In genomic region chr10:8279598-8279997, GRCh38 we compare ENCODE assay signal across 19 cellular contexts.
DNase-seq lines count a peak whose midpoint lies in the region; ATAC-seq and TF ChIP-seq lines count a peak whose summit lies in the region.
"Had no signal": no experiment of that assay in that cellular context is flagged by ENCODE, and none has a peak within 500 bp of the region (broad histone marks: within the 10 kb centered on the region; RNA-seq: fewer than 3 reads in every experiment).

No MANE protein-coding gene starts in this region.

- H3K14ac ChIP-seq in mesenchymal stem cell (ENCODE audit: low read length in 2 of 2), result no peak overlapping the region

- WGBS in mesenchymal stem cell, result 77% methylated on average over 2 of the region's 2 CpGs

- H2BK120ac ChIP-seq in mesenchymal stem cell (ENCODE audit: low read depth, low read length), result no peak overlapping the region

- no peak overlapping the region for H3K4me2 ChIP-seq in mesenchymal stem cell (ENCODE audit: low read length, poor library complexity, severe bottlenecking)
- H3K4me2 ChIP-seq: GM23338 had no signal

- H3K27me3 ChIP-seq in mesenchymal stem cell (ENCODE audit: control insufficient read depth in 1 of 2, insufficient read depth in 1 of 2, low read length in 2 of 2), result no peaks in the 10 kb centered on the region
- H3K27me3 ChIP-seq: suprapubic skin had no signal

- no peak overlapping the region for H4K91ac ChIP-seq in mesenchymal stem cell (ENCODE audit: low read length)

- CTCF ChIA-PET in Calu3 (lab: Charles Lee), result interaction anchor here (0.6 kb wide), 1 partner anchor 43 kb away, joined by 4 read pairs; no protein-coding TSS in a partner anchor

- peak overlapping the region; percentile 20 for H3K27ac Mint-ChIP-seq in Calu3 (ENCODE audit: unreplicated experiment)
- H3K27ac Mint-ChIP-seq: GM23338, T-cell had no signal

- ATAC-seq in GM19397 (IDR thresholded peaks at IDR 0.05; ENCODE audit: unreplicated experiment), result no peak
- ATAC-seq: GM23338, heart right ventricle, psoas muscle, T-cell had no signal

- DNase-seq in Calu3, result peak; percentile 24
- peak; percentile 1 for DNase-seq in LHCN-M2 (ENCODE audit: low read depth)
- peak; percentile 90 for DNase-seq in astrocyte of the hippocampus (ENCODE audit: low read depth, low spot score)
- DNase-seq in mesenchymal stem cell, result peak; percentile 69
- DNase-seq in activated naive CD4-positive, alpha-beta T cell treated with anti-CD3 and anti-CD28 coated beads, Interleukin-2, amount 50 U/mL, for 16 hours, result no peak
- DNase-seq in hippocampal formation (lab: John Stamatoyannopoulos, UW), result no peak
- no peak for DNase-seq in stimulated activated CD4-positive, alpha-beta T cell treated with anti-CD3 and anti-CD28 coated beads, Interleukin-2, amount 100 ng/mL, for 24 hours
- DNase-seq: activated CD4-positive, CD25-positive, alpha-beta regulatory T cell treated with anti-CD3 and anti-CD28 coated beads, Interleukin-2, amount 50 U/mL, for 72 hours; heart right ventricle; KG1; naive B cell; NCI-H146; NCI-H524; psoas muscle; T-cell had no signal

- no peak overlapping the region for H2BK5ac ChIP-seq in mesenchymal stem cell (ENCODE audit: low read depth, low read length, poor library complexity, severe bottlenecking)

- H3K4ac ChIP-seq in mesenchymal stem cell (ENCODE audit: low read depth in 1 of 2, low read length in 2 of 2), result no peak overlapping the region

- no peak overlapping the region for H4K8ac ChIP-seq in mesenchymal stem cell (ENCODE audit: low read length)

- TF ChIP-seq CTCF in Calu3 (IDR thresholded peaks at IDR 0.05; ENCODE audit: unreplicated experiment), result no peak

- peaks cover 11% of the 10 kb centered on the region for H3K4me1 Mint-ChIP-seq in Calu3 (ENCODE audit: low read depth, unreplicated experiment)
- H3K4me1 Mint-ChIP-seq: GM23338, naive B cell had no signal

- H3K4me3 ChIP-seq in mesenchymal stem cell (ENCODE audit: insufficient read depth in 1 of 2, low read depth in 1 of 2, low read length in 2 of 2), result no peak overlapping the region
- H3K4me3 ChIP-seq: coronary artery, GM23338, heart right ventricle, psoas muscle, suprapubic skin had no signal

- H3K9ac ChIP-seq in mesenchymal stem cell (ENCODE audit: low read length), result no peak overlapping the region

- H3K4me3 Mint-ChIP-seq in Calu3 (ENCODE audit: low read depth, unreplicated experiment), result no peak overlapping the region
- H3K4me3 Mint-ChIP-seq: GM23338, naive B cell, T-cell had no signal

- H3K79me1 ChIP-seq in mesenchymal stem cell (replicated peaks; ENCODE audit: low read length, poor library complexity, severe bottlenecking), result no peaks in the 10 kb centered on the region

- no TSS peak for BruUV-seq in Calu3 (replicated peaks; lab: Mats Ljungman, UMichigan)

- no peaks in the 10 kb centered on the region for H3K9me3 Mint-ChIP-seq in Calu3 (ENCODE audit: low read depth, unreplicated experiment)
- H3K9me3 Mint-ChIP-seq: GM23338 had no signal

- no peak overlapping the region for H2BK12ac ChIP-seq in mesenchymal stem cell (ENCODE audit: low read length in 2 of 2)

- no peak overlapping the region for H2AFZ ChIP-seq in mesenchymal stem cell (ENCODE audit: low read depth, low read length)
- H2AFZ ChIP-seq: GM23338 had no signal

- H3K4me1 ChIP-seq in mesenchymal stem cell (ENCODE audit: control insufficient read depth, insufficient read depth, low read depth, low read length), result no peaks in the 10 kb centered on the region
- H3K4me1 ChIP-seq: psoas muscle, suprapubic skin had no signal

- intact Hi-C loops in Calu3 (cut with micrococcal nuclease; ENCODE audit: unreplicated experiment), result no loop called here

- no peak overlapping the region for H2AK5ac ChIP-seq in mesenchymal stem cell (ENCODE audit: low read length, severe bottlenecking)

- no peaks in the 10 kb centered on the region for H3K9me3 ChIP-seq in mesenchymal stem cell (ENCODE audit: control insufficient read depth, low read length)
- H3K9me3 ChIP-seq: heart right ventricle, psoas muscle, suprapubic skin had no signal

- H3K36me3 ChIP-seq in mesenchymal stem cell (ENCODE audit: control insufficient read depth in 1 of 2, insufficient read depth in 2 of 2, low read depth in 1 of 2, low read length in 2 of 2), result no peaks in the 10 kb centered on the region
- H3K36me3 ChIP-seq: heart right ventricle, suprapubic skin had no signal

- no peak overlapping the region for H3K23ac ChIP-seq in mesenchymal stem cell (ENCODE audit: low read length in 2 of 2)

- no peak overlapping the region for H3K18ac ChIP-seq in mesenchymal stem cell (ENCODE audit: low read depth in 1 of 2, low read length in 2 of 2)

- H3K27ac ChIP-seq in mesenchymal stem cell (ENCODE audit: low read length, poor library complexity, severe bottlenecking), result no peak overlapping the region
- H3K27ac ChIP-seq: coronary artery, heart right ventricle, psoas muscle, suprapubic skin had no signal

- no peak overlapping the region for H2BK15ac ChIP-seq in mesenchymal stem cell (ENCODE audit: low read depth, poor library complexity, severe bottlenecking)

- H3K36me3 Mint-ChIP-seq in Calu3 (ENCODE audit: insufficient read depth, unreplicated experiment), result no peaks in the 10 kb centered on the region
- H3K36me3 Mint-ChIP-seq: naive B cell, T-cell had no signal

- H3K27me3 Mint-ChIP-seq in Calu3 (ENCODE audit: unreplicated experiment), result no peaks in the 10 kb centered on the region
- H3K27me3 Mint-ChIP-seq: T-cell had no signal

Comparison
In these comparisons a context has a peak if more than half of its experiments do, and no peak if none do; other contexts are left out.
1. DNase-seq: peak in Calu3 (single experiment), LHCN-M2 (single experiment), astrocyte of the hippocampus (single experiment) and mesenchymal stem cell (single experiment); none in activated naive CD4-positive, alpha-beta T cell treated with anti-CD3 and anti-CD28 coated beads, Interleukin-2, amount 50 U/mL, for 16 hours (single experiment), hippocampal formation (0 of 2) and stimulated activated CD4-positive, alpha-beta T cell treated with anti-CD3 and anti-CD28 coated beads, Interleukin-2, amount 100 ng/mL, for 24 hours (0 of 2).